Comparison of ENCODE assay signal across 29 cellular contexts in the genomic region with DNA sequence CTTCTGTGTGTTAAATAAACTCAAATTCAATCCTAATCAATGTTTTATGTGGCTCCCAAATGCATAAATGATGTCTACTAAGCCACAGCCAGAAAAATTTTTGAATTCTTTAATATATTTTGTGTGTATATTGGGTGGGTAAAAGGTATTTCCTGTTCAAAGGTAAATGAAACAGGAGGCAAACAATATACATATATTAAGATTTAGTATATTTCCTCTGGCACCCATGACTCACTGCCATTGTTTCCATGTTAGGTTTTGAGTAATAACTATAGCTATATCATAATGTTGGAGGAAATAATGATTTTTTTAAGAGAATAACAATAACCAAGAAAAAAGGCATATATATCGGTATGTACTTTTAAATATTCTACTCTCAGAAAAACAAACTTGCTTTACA.
"Had no signal": no experiment of that assay in that cellular context is flagged by ENCODE, and none has a peak within 500 bp of the region (broad histone marks: within the 10 kb centered on the region; RNA-seq: fewer than 3 reads in every experiment).

No MANE protein-coding gene starts in this region.

- H3K27ac Mint-ChIP-seq: stimulated activated effector memory CD8-positive, alpha-beta T cell treated with anti-CD3 and anti-CD28 coated beads, Interleukin-12 subunit alpha, Interleukin-12 subunit beta, amount 100 ng/mL, for 72 hours; stimulated activated memory B cell treated with anti-CD40 and anti-IgM and Interleukin-4, amounts not matched to agents 10 μg/mL and 1 μg/mL and 100 μg/mL, for 72 hours; stimulated activated naive B cell treated with anti-CD40 and anti-IgM and Interleukin-4, amounts not matched to agents 10 μg/mL and 1 μg/mL and 100 μg/mL, for 72 hours; stimulated activated naive CD8-positive, alpha-beta T cell treated with anti-CD3 and anti-CD28 coated beads, Interleukin-15, amount 100 ng/mL, for 72 hours; stimulated activated naive CD8-positive, alpha-beta T cell treated with anti-CD3 and anti-CD28 coated beads, Interleukin-15, Interleukin-2, amounts not matched to agents 100 ng/mL and 50 ng/mL, for 24 hours; type B pancreatic cell had no signal

- ATAC-seq: stimulated activated effector memory CD8-positive, alpha-beta T cell treated with anti-CD3 and anti-CD28 coated beads, Interleukin-12 subunit alpha, Interleukin-12 subunit beta, amount 100 ng/mL, for 72 hours; stimulated activated memory B cell treated with anti-CD40 and anti-IgM and Interleukin-4, amounts not matched to agents 10 μg/mL and 1 μg/mL and 100 μg/mL, for 72 hours; stimulated activated naive B cell treated with anti-CD40 and anti-IgM and Interleukin-4, amounts not matched to agents 10 μg/mL and 1 μg/mL and 100 μg/mL, for 72 hours; stimulated activated naive CD8-positive, alpha-beta T cell treated with anti-CD3 and anti-CD28 coated beads, Interleukin-15, amount 100 ng/mL, for 72 hours; stimulated activated naive CD8-positive, alpha-beta T cell treated with anti-CD3 and anti-CD28 coated beads, Interleukin-15, Interleukin-2, amounts not matched to agents 100 U/mL and 50 U/mL, for 24 hours; upper lobe of right lung had no signal

- H3K4me3 ChIP-seq: stomach, suprapubic skin, testis, thoracic aorta, thyroid gland, tibial artery, tibial nerve, transverse colon, upper lobe of left lung, upper lobe of right lung, uterus, vagina had no signal

- H3K4me3 Mint-ChIP-seq: stimulated activated effector memory CD8-positive, alpha-beta T cell treated with anti-CD3 and anti-CD28 coated beads, Interleukin-12 subunit alpha, Interleukin-12 subunit beta, amount 100 ng/mL, for 72 hours; stimulated activated memory B cell treated with anti-CD40 and anti-IgM and Interleukin-4, amounts not matched to agents 10 μg/mL and 1 μg/mL and 100 μg/mL, for 72 hours; stimulated activated naive B cell treated with anti-CD40 and anti-IgM and Interleukin-4, amounts not matched to agents 10 μg/mL and 1 μg/mL and 100 μg/mL, for 72 hours; stimulated activated naive CD8-positive, alpha-beta T cell treated with anti-CD3 and anti-CD28 coated beads, Interleukin-15, amount 100 ng/mL, for 72 hours; stimulated activated naive CD8-positive, alpha-beta T cell treated with anti-CD3 and anti-CD28 coated beads, Interleukin-15, Interleukin-2, amounts not matched to agents 100 ng/mL and 50 ng/mL, for 24 hours; type B pancreatic cell had no signal

- DNase-seq: stimulated activated CD4-positive, alpha-beta T cell treated with anti-CD3 and anti-CD28 coated beads, Interleukin-2, amount 100 ng/mL, for 48 hours; stimulated activated CD4-positive, alpha-beta T cell treated with anti-CD3 and anti-CD28 coated beads, Interleukin-4, amount 100 ng/mL, for 1 hour; stimulated activated CD4-positive, alpha-beta T cell treated with anti-CD3 and anti-CD28 coated beads, Interleukin-4, amount 100 ng/mL, for 24 hours; stimulated activated CD4-positive, alpha-beta T cell treated with anti-CD3 and anti-CD28 coated beads, Interleukin-4, amount 100 ng/mL, for 4 hours; stimulated activated CD8-positive, alpha-beta memory T cell treated with anti-CD3 and anti-CD28 coated beads, Interleukin-4, amount 100 ng/mL, for 48 hours; stimulated activated naive B cell treated with anti-CD40 and anti-IgM and Interleukin-4, amounts not matched to agents 10 μg/mL and 1 μg/mL and 100 μg/mL, for 72 hours; stimulated activated naive CD4-positive, alpha-beta T cell; stimulated activated naive CD4-positive, alpha-beta T cell treated with Interleukin-2 at 50 U/mL for 16 hours; stimulated activated naive CD8-positive, alpha-beta T cell treated with anti-CD3 and anti-CD28 coated beads, Interleukin-15, amount 100 ng/mL, for 72 hours; stimulated activated naive CD8-positive, alpha-beta T cell treated with anti-CD3 and anti-CD28 coated beads, Interleukin-15, Interleukin-2, amounts not matched to agents 100 U/mL and 50 U/mL, for 24 hours; stomach; substantia nigra; testis; thyroid gland; tibial artery; transverse colon; trophoblast cell; upper lobe of left lung; upper lobe of right lung; uterus had no signal

- H3K9me3 Mint-ChIP-seq: stimulated activated memory B cell treated with anti-CD40 and anti-IgM and Interleukin-4, amounts not matched to agents 10 μg/mL and 1 μg/mL and 100 μg/mL, for 72 hours; stimulated activated naive B cell treated with anti-CD40 and anti-IgM and Interleukin-4, amounts not matched to agents 10 μg/mL and 1 μg/mL and 100 μg/mL, for 72 hours; stimulated activated naive CD8-positive, alpha-beta T cell treated with anti-CD3 and anti-CD28 coated beads, Interleukin-15, amount 100 ng/mL, for 72 hours; stimulated activated naive CD8-positive, alpha-beta T cell treated with anti-CD3 and anti-CD28 coated beads, Interleukin-15, Interleukin-2, amounts not matched to agents 100 ng/mL and 50 ng/mL, for 24 hours; type B pancreatic cell had no signal

- H3K36me3 ChIP-seq: stomach, suprapubic skin, thoracic aorta, thyroid gland, tibial artery, tibial nerve, transverse colon, upper lobe of left lung, upper lobe of right lung, uterus, vagina had no signal

- H3K9me3 ChIP-seq: stomach, suprapubic skin, testis, thoracic aorta, thyroid gland, tibial artery, tibial nerve, transverse colon, upper lobe of left lung, upper lobe of right lung, uterus, vagina had no signal

- H3K4me1 ChIP-seq: stomach, suprapubic skin, testis, thyroid gland, tibial artery, tibial nerve, transverse colon, upper lobe of left lung, upper lobe of right lung, uterus, vagina had no signal

- H3K27me3 ChIP-seq: stomach, suprapubic skin, testis, thyroid gland, tibial artery, tibial nerve, transverse colon, upper lobe of left lung, upper lobe of right lung, uterus, vagina had no signal

- H3K27me3 Mint-ChIP-seq: stimulated activated memory B cell treated with anti-CD40 and anti-IgM and Interleukin-4, amounts not matched to agents 10 μg/mL and 1 μg/mL and 100 μg/mL, for 72 hours; stimulated activated naive B cell treated with anti-CD40 and anti-IgM and Interleukin-4, amounts not matched to agents 10 μg/mL and 1 μg/mL and 100 μg/mL, for 72 hours; stimulated activated naive CD8-positive, alpha-beta T cell treated with anti-CD3 and anti-CD28 coated beads, Interleukin-15, amount 100 ng/mL, for 72 hours; stimulated activated naive CD8-positive, alpha-beta T cell treated with anti-CD3 and anti-CD28 coated beads, Interleukin-15, Interleukin-2, amounts not matched to agents 100 ng/mL and 50 ng/mL, for 24 hours had no signal

- FAIRE-seq: urothelium cell line had no signal

- H3K36me3 Mint-ChIP-seq: stimulated activated effector memory CD8-positive, alpha-beta T cell treated with anti-CD3 and anti-CD28 coated beads, Interleukin-12 subunit alpha, Interleukin-12 subunit beta, amount 100 ng/mL, for 72 hours; stimulated activated memory B cell treated with anti-CD40 and anti-IgM and Interleukin-4, amounts not matched to agents 10 μg/mL and 1 μg/mL and 100 μg/mL, for 72 hours; stimulated activated naive B cell treated with anti-CD40 and anti-IgM and Interleukin-4, amounts not matched to agents 10 μg/mL and 1 μg/mL and 100 μg/mL, for 72 hours; type B pancreatic cell had no signal

- H3K27ac ChIP-seq: stomach, suprapubic skin, testis, thoracic aorta, thyroid gland, tibial artery, tibial nerve, transverse colon, upper lobe of left lung, upper lobe of right lung, uterus, vagina had no signal

- H3K4me1 Mint-ChIP-seq: stimulated activated effector memory CD8-positive, alpha-beta T cell treated with anti-CD3 and anti-CD28 coated beads, Interleukin-12 subunit alpha, Interleukin-12 subunit beta, amount 100 ng/mL, for 72 hours; stimulated activated memory B cell treated with anti-CD40 and anti-IgM and Interleukin-4, amounts not matched to agents 10 μg/mL and 1 μg/mL and 100 μg/mL, for 72 hours; stimulated activated naive B cell treated with anti-CD40 and anti-IgM and Interleukin-4, amounts not matched to agents 10 μg/mL and 1 μg/mL and 100 μg/mL, for 72 hours; stimulated activated naive CD8-positive, alpha-beta T cell treated with anti-CD3 and anti-CD28 coated beads, Interleukin-15, amount 100 ng/mL, for 72 hours had no signal
